In genomic region chr18:22560283-22560627, GRCh38 we compare ENCODE assay signal across 7 cellular contexts.
DNase-seq lines count a peak whose midpoint lies in the region; ATAC-seq and TF ChIP-seq lines count a peak whose summit lies in the region.

No MANE protein-coding gene starts in this region.

- DNase-seq in IMR-90 (no peak), chondrocyte (ENCODE audit: low spot score) (no peak), lung (ENCODE audit: low spot score) (no peak), medulla oblongata (ENCODE audit: extremely low spot score) (no peak)
- DNase-seq in activated CD4-positive, alpha-beta T cell treated with anti-CD3 and anti-CD28 coated beads, Interleukin-2, amount 10 ng/mL, durations not matched to agents 24 days and 14 days, result no peak
- DNase-seq in activated CD4-positive, alpha-beta T cell treated with anti-CD3 and anti-CD28 coated beads for 1 hour, result no peak

- BruUV-seq in IMR-90 (replicated peaks; lab: Mats Ljungman, UMichigan), result no TSS peak

- in situ Hi-C loops in IMR-90 (cut with MboI; ENCODE audit: low sequenced_read_pairs), result loop anchor here (5.0 to 10.0 kb wide), 2 partner anchors 388 to 655 kb away; no protein-coding TSS in a partner anchor

- WGBS in IMR-90 (ENCODE audit: extremely low coverage in 2 of 2, insufficient read length in 1 of 2), 2 experiments, result no CpG with 5 or more reads among the region's 7 CpGs
- 24 to 35% methylated on average over 7 of the region's 7 CpGs for WGBS in lung, 2 donors

- peak overlapping the region; percentile 61 for H3K14ac ChIP-seq in IMR-90 (replicated peaks; ENCODE audit: low read depth, low read length)

- H3K36me3 ChIP-seq in IMR-90 (ENCODE audit: control insufficient read depth, insufficient read depth, low read length) (no peaks in the 10 kb centered on the region), lung (ENCODE audit: control insufficient read depth in 2 of 2, insufficient read depth in 2 of 2, low read length in 2 of 2) (no peaks in the 10 kb centered on the region), stomach smooth muscle (ENCODE audit: control insufficient read depth in 2 of 2, insufficient read depth in 2 of 2, low read length in 2 of 2) (no peaks in the 10 kb centered on the region)

- intact Hi-C loops in IMR-90 (cut with micrococcal nuclease), result loop anchor here (1.0 to 5.0 kb wide), 5 partner anchors 133 to 663 kb away; no protein-coding TSS in a partner anchor
- intact Hi-C loops in activated CD4-positive, alpha-beta T cell treated with anti-CD3 and anti-CD28 coated beads, Interleukin-2, amount 10 ng/mL, durations not matched to agents 24 days and 14 days (cut with micrococcal nuclease), result loop anchor here (5.0 kb wide), 1 partner anchor 393 kb away; the partner anchor contains the start of gene GATA6

- no peaks in the 10 kb centered on the region for H3K9me1 ChIP-seq in IMR-90 (ENCODE audit: insufficient read depth, low read length)

- H4K5ac ChIP-seq in IMR-90 (ENCODE audit: low read depth, low read length), result peak overlapping the region; percentile 4; the same call in 1 of the 2 replicates

- peak overlapping the region; percentile 78 for H3K4me3 Mint-ChIP-seq in chondrocyte (ENCODE audit: unreplicated experiment)
- H3K4me3 Mint-ChIP-seq in activated CD4-positive, alpha-beta T cell treated with anti-CD3 and anti-CD28 coated beads, Interleukin-2, amount 10 ng/mL, durations not matched to agents 24 days and 14 days, result no peak overlapping the region

- dilution Hi-C loops in IMR-90 (cut with HindIII; ENCODE audit: low sequenced_read_pairs, unreplicated experiment), result no loop called here

- peak overlapping the region; percentile 88 for H3K4me2 ChIP-seq in IMR-90 (ENCODE audit: low read depth, low read length)

- H3K9me3 Mint-ChIP-seq in chondrocyte (ENCODE audit: low read depth), result no peaks in the 10 kb centered on the region
- H3K9me3 Mint-ChIP-seq in activated CD4-positive, alpha-beta T cell treated with anti-CD3 and anti-CD28 coated beads, Interleukin-2, amount 10 ng/mL, durations not matched to agents 24 days and 14 days, result no peaks in the 10 kb centered on the region

- H3K27me3 ChIP-seq in IMR-90 (ENCODE audit: control insufficient read depth, insufficient read depth, low read length) (no peaks in the 10 kb centered on the region), lung (ENCODE audit: control insufficient read depth, insufficient read depth) (no peaks in the 10 kb centered on the region), stomach smooth muscle (ENCODE audit: control insufficient read depth in 1 of 2, insufficient read depth in 2 of 2, low read length in 2 of 2) (no peaks in the 10 kb centered on the region)

- H4K8ac ChIP-seq in IMR-90 (ENCODE audit: low read depth in 2 of 2, low read length in 2 of 2), result peak overlapping the region; percentile 44 to 77; a peak in 3 of 4 replicates

- peaks cover 63% of the 10 kb centered on the region for H3K4me1 Mint-ChIP-seq in chondrocyte (ENCODE audit: low read depth)
- peaks cover 2% of the 10 kb centered on the region for H3K4me1 Mint-ChIP-seq in activated CD4-positive, alpha-beta T cell treated with anti-CD3 and anti-CD28 coated beads, Interleukin-2, amount 10 ng/mL, durations not matched to agents 24 days and 14 days

- H2AFZ ChIP-seq in IMR-90 (replicated peaks; ENCODE audit: low read length, poor library complexity), result peak overlapping the region; percentile 86

- H4K20me1 ChIP-seq in IMR-90 (ENCODE audit: insufficient read depth, low read length), result no peaks in the 10 kb centered on the region

- peak overlapping the region; percentile 2 for H3K9ac ChIP-seq in IMR-90 (ENCODE audit: low read depth, low read length)
- H3K9ac ChIP-seq in stomach smooth muscle (ENCODE audit: low read length in 2 of 2), result peak overlapping the region; percentile 57 to 68

- H2BK20ac ChIP-seq in IMR-90 (ENCODE audit: low read depth, low read length), result peak overlapping the region; percentile 42; the same call in 1 of the 2 replicates

- no peaks in the 10 kb centered on the region for H3K36me3 Mint-ChIP-seq in chondrocyte (ENCODE audit: low read depth)
- H3K36me3 Mint-ChIP-seq in activated CD4-positive, alpha-beta T cell treated with anti-CD3 and anti-CD28 coated beads, Interleukin-2, amount 10 ng/mL, durations not matched to agents 24 days and 14 days (ENCODE audit: low read depth), result no peaks in the 10 kb centered on the region

- ATAC-seq in IMR-90 (ENCODE audit: low read depth) (no peak), lung (ENCODE audit: insufficient read depth, low FRiP score) (no peak)

- H3K56ac ChIP-seq in IMR-90 (ENCODE audit: extremely low read depth, insufficient read depth, low read length), result peak overlapping the region; percentile 68; the same call in 1 of the 2 replicates

- peak overlapping the region; percentile 92 for H3K27ac Mint-ChIP-seq in chondrocyte (ENCODE audit: unreplicated experiment)
- no peak overlapping the region for H3K27ac Mint-ChIP-seq in activated CD4-positive, alpha-beta T cell treated with anti-CD3 and anti-CD28 coated beads, Interleukin-2, amount 10 ng/mL, durations not matched to agents 24 days and 14 days

- H2AK5ac ChIP-seq in IMR-90 (ENCODE audit: low read depth, low read length), result peak overlapping the region; percentile 17; the same call in 1 of the 2 replicates

- H2BK5ac ChIP-seq in IMR-90 (ENCODE audit: low read depth, low read length, poor library complexity, severe bottlenecking), result peak overlapping the region; percentile 79

- CTCF ChIA-PET in IMR-90 (lab: Yijun Ruan, JAX), result no interaction called here

- no peak for TF ChIP-seq CTCF in IMR-90 (conservative IDR thresholded peaks at IDR 0.05; ENCODE audit: low read depth, low read length)
- TF ChIP-seq CTCF in chondrocyte (IDR thresholded peaks at IDR 0.05), result no peak
- no peak for TF ChIP-seq CTCF in lung (IDR thresholded peaks at IDR 0.05; ENCODE audit: control extremely low read depth, extremely low read depth)

- peak overlapping the region; percentile 80 for H2BK120ac ChIP-seq in IMR-90 (ENCODE audit: low read depth, low read length)

- H3K27ac ChIP-seq in IMR-90 (ENCODE audit: insufficient read depth, low read length), result peak overlapping the region; percentile 74
- H3K27ac ChIP-seq in lung (ENCODE audit: low read depth in 1 of 2, low read length in 1 of 2), result peak overlapping the region; percentile 91 to 94
- peak overlapping the region; percentile 82 for H3K27ac ChIP-seq in stomach smooth muscle (ENCODE audit: low read length)

- H3K4me3 ChIP-seq in IMR-90 (ENCODE audit: insufficient read depth, low read depth, low read length) (peak overlapping the region; percentile 46), lung (no peak overlapping the region), stomach smooth muscle (ENCODE audit: low read length in 2 of 2) (peak overlapping the region; percentile 69 to 77)

- H4K91ac ChIP-seq in IMR-90 (ENCODE audit: insufficient read depth, low read depth, low read length), result peak overlapping the region; percentile 78

- peaks cover 11% of the 10 kb centered on the region for H3K4me1 ChIP-seq in IMR-90 (ENCODE audit: control insufficient read depth, insufficient read depth, low read length)
- H3K4me1 ChIP-seq in lung (ENCODE audit: control insufficient read depth in 2 of 2, insufficient read depth in 2 of 2, low read length in 2 of 2), result peaks cover 2 to 3% of the 10 kb centered on the region in 2 donors
- H3K4me1 ChIP-seq in stomach smooth muscle (ENCODE audit: control insufficient read depth, insufficient read depth, low read length), result peaks cover 19% of the 10 kb centered on the region

- H3K4ac ChIP-seq in IMR-90 (ENCODE audit: low read depth, low read length), result peak overlapping the region; percentile 66

- H3K18ac ChIP-seq in IMR-90 (ENCODE audit: low read depth, low read length), result peak overlapping the region; percentile 22

- peak overlapping the region; percentile 91 for H3K23ac ChIP-seq in IMR-90 (ENCODE audit: low read depth, low read length)

- peak overlapping the region; percentile 38 for H2AK9ac ChIP-seq in IMR-90 (replicated peaks; ENCODE audit: low read depth, low read length, poor library complexity)

- no peak for TF ChIP-seq POLR2A in IMR-90 (IDR thresholded peaks at IDR 0.05; ENCODE audit: low read depth, low read length)

- no peak; the same call in 1 of the 2 replicates for TF ChIP-seq RAD21 in IMR-90 (IDR thresholded peaks at IDR 0.05; ENCODE audit: low read length)

- peak overlapping the region; percentile 88; the same call in 2 of the 3 replicates for H2BK15ac ChIP-seq in IMR-90 (ENCODE audit: low read depth, low read length)

- POLR2A ChIA-PET in IMR-90 (lab: Charles Lee; ENCODE audit: unreplicated experiment), result no interaction called here

- H3K79me1 ChIP-seq in IMR-90 (ENCODE audit: low read depth in 1 of 2, low read length in 2 of 2), result no peaks in the 10 kb centered on the region

- no peaks in the 10 kb centered on the region for H3K27me3 Mint-ChIP-seq in chondrocyte (ENCODE audit: low read depth)
- peaks cover 35% of the 10 kb centered on the region for H3K27me3 Mint-ChIP-seq in activated CD4-positive, alpha-beta T cell treated with anti-CD3 and anti-CD28 coated beads, Interleukin-2, amount 10 ng/mL, durations not matched to agents 24 days and 14 days

- H3K9me3 ChIP-seq in IMR-90 (ENCODE audit: control insufficient read depth, insufficient read depth, low read length), result no peaks in the 10 kb centered on the region
- no peaks in the 10 kb centered on the region for H3K9me3 ChIP-seq in lung (ENCODE audit: control insufficient read depth in 2 of 2, insufficient read depth in 1 of 2, low read length in 1 of 2)
- H3K9me3 ChIP-seq in stomach smooth muscle (ENCODE audit: control insufficient read depth in 2 of 2, low read length in 2 of 2), result no peaks in the 10 kb centered on the region

TF ChIP-seq in IMR-90, 13 proteins besides CTCF, POLR2A, EP300 and RAD21 (continues in another document):
- TF ChIP-seq ELK1 (IDR thresholded peaks at IDR 0.05; ENCODE audit: borderline replicate concordance, low read depth, low read length) (no peak), BHLHE40 (IDR thresholded peaks at IDR 0.05; ENCODE audit: low read depth, low read length) (no peak), SMC3 (IDR thresholded peaks at IDR 0.05; ENCODE audit: low read depth, low read length) (no peak), MXI1 (IDR thresholded peaks at IDR 0.05; ENCODE audit: borderline replicate concordance, low read depth, low read length) (no peak), FOS (IDR thresholded peaks at IDR 0.05; ENCODE audit: low read depth, low read length) (no peak), MAFK (IDR thresholded peaks at IDR 0.05; ENCODE audit: low read depth, low read length) (no peak), RCOR1 (IDR thresholded peaks at IDR 0.05; ENCODE audit: insufficient replicate concordance, low read length) (no peak)
